Comparison of ENCODE assay signal across 1 cellular context in genomic region chr1:45002650-45003645, GRCh38.
TF ChIP-seq lines count a peak whose summit lies in the region.

No MANE protein-coding gene starts in this region.

TF ChIP-seq in HepG2, 621 proteins besides CTCF, POLR2A, EP300 and RAD21:
- TF ChIP-seq ZNF768 (CRISPR knock-in tag; IDR thresholded peaks at IDR 0.05) (no peak), AGO2 (optimal IDR thresholded peaks at IDR 0.05; ENCODE audit: low read depth, low read length) (peak; percentile 26)
